Comparison of ENCODE assay signal across 8 cellular contexts in genomic region chr14:105064721-105065143, GRCh38. TPM values are rescaled to one million over a fixed set of nuclear protein-coding genes. Genes with fewer than 3 reads are reported as not detected.
A peak's percentile ranks its signal among the peaks of the same experiment; 100 is the strongest.
DNase-seq lines count a peak whose midpoint lies in the region; ATAC-seq and TF ChIP-seq lines count a peak whose summit lies in the region.

No MANE protein-coding gene starts in this region.

- H3K4me1 Mint-ChIP-seq in activated T-cell treated with anti-CD3 and anti-CD28 coated beads, Interleukin-2, amount 50 U/mL, for 24 hours (ENCODE audit: low read depth) = peaks cover 87% of the 10 kb centered on the region

- no peaks in the 10 kb centered on the region for H3K9me3 Mint-ChIP-seq in activated T-cell treated with anti-CD3 and anti-CD28 coated beads, Interleukin-2, amount 50 U/mL, for 24 hours

- H3K9me3 ChIP-seq in tibial nerve = no peaks in the 10 kb centered on the region

- peak; percentile 78 for DNase-seq in activated effector memory CD4-positive, alpha-beta T cell treated with anti-CD3 and anti-CD28 coated beads, Interleukin-2, amount 50 U/mL, for 16 hours
- no peak for DNase-seq in activated effector memory CD4-positive, alpha-beta T cell treated with Interleukin-2 at 50 U/mL for 16 hours
- no peak for DNase-seq in activated T-cell treated with anti-CD3 and anti-CD28 coated beads, Interleukin-2, amount 50 U/mL, for 24 hours
- no peak for DNase-seq in tibial nerve (ENCODE audit: low spot score in 2 of 2)
- no peak for DNase-seq in globus pallidus (ENCODE audit: low spot score)

- H3K4me3 Mint-ChIP-seq in activated T-cell treated with anti-CD3 and anti-CD28 coated beads, Interleukin-2, amount 50 U/mL, for 24 hours = peak overlapping the region; percentile 90

- H3K27me3 ChIP-seq in layer of hippocampus (ENCODE audit: control insufficient read depth, insufficient read depth, low read length) (peaks cover 2% of the 10 kb centered on the region), tibial nerve (peaks cover 0 to 42% of the 10 kb centered on the region in 2 donors)

- H3K36me3 ChIP-seq in tibial nerve = no peaks in the 10 kb centered on the region

- WGBS in tibial nerve, 2 donors = 45 to 55% methylated on average over 5 to 12 of the region's 12 CpGs

- no peaks in the 10 kb centered on the region for H3K27me3 Mint-ChIP-seq in activated T-cell treated with anti-CD3 and anti-CD28 coated beads, Interleukin-2, amount 50 U/mL, for 24 hours

- TF ChIP-seq POLR2A in tibial nerve (IDR thresholded peaks at IDR 0.05) = no peak

- H3K27ac ChIP-seq in layer of hippocampus (ENCODE audit: low read depth, low read length) = peak overlapping the region; percentile 68
- peak overlapping the region in 3 of 4 donors; percentile 52 to 86 (median 65) for H3K27ac ChIP-seq in tibial nerve

- H3K4me3 ChIP-seq in tibial nerve = peak overlapping the region in 2 of 4 donors; percentile 36 to 39

- no peak for TF ChIP-seq CTCF in tibial nerve (IDR thresholded peaks at IDR 0.05)

- ATAC-seq in GM18907 (IDR thresholded peaks at IDR 0.05; ENCODE audit: unreplicated experiment) (no peak), GM19395 (IDR thresholded peaks at IDR 0.05; ENCODE audit: unreplicated experiment) (no peak)

- TF ChIP-seq EP300 in tibial nerve (IDR thresholded peaks at IDR 0.05) = no peak

- peaks cover 31% of the 10 kb centered on the region for H3K36me3 Mint-ChIP-seq in activated T-cell treated with anti-CD3 and anti-CD28 coated beads, Interleukin-2, amount 50 U/mL, for 24 hours (ENCODE audit: low read depth)

- peaks cover 0 to 29% (median 11%) of the 10 kb centered on the region in 4 donors for H3K4me1 ChIP-seq in tibial nerve

- peak overlapping the region; percentile 95 for H3K27ac Mint-ChIP-seq in activated T-cell treated with anti-CD3 and anti-CD28 coated beads, Interleukin-2, amount 50 U/mL, for 24 hours

RNA-seq across cellular contexts. Expression of gene GPR132, which starts 0.5 kb away (rescaled TPM):
- total RNA-seq in tibial nerve = 1 to 10 TPM; 1.5 to 7.7 (median 5.4) TPM

RNA-seq across cellular contexts. Expression of gene CDCA4, which starts 43.8 kb away (rescaled TPM):
- total RNA-seq in tibial nerve = 1 to 10 TPM; 5.7 to 8.5 (median 6.7) TPM
